ENCODE assay signal across 10 cellular contexts in the genomic region with DNA sequence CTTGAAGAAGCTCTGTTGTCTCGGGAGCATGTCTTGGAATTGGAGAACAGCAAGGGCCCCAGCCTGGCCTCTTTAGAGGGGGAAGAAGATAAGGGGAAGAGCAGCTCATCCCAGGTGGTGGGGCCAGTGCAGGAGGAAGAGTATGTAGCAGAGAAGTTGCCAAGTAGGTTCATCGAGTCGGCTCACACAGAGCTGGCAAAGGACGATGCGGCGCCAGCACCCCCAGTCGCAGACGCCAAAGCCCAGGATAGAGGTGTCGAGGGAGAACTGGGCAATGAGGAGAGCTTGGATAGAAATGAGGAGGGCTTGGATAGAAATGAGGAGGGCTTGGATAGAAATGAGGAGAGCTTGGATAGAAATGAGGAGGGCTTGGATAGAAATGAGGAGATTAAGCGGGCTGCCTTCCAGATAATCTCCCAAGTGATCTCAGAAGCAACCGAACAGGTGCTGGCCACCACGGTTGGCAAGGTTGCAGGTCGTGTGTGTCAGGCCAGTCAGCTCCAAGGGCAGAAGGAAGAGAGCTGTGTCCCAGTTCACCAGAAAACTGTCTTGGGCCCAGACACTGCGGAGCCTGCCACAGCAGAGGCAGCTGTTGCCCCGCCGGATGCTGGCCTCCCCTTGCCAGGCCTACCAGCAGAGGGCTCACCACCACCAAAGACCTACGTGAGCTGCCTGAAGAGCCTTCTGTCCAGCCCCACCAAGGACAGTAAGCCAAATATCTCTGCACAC. TPM values are rescaled to one million over a fixed set of nuclear protein-coding genes. Genes with fewer than 3 reads are reported as not detected.
DNase-seq lines count a peak whose midpoint lies in the region; ATAC-seq and TF ChIP-seq lines count a peak whose summit lies in the region.
"Had no signal": no experiment of that assay in that cellular context is flagged by ENCODE, and none has a peak within 500 bp of the region (broad histone marks: within the 10 kb centered on the region; RNA-seq: fewer than 3 reads in every experiment).

No MANE protein-coding gene starts in this region.

- H3K9me3 ChIP-seq in esophagus muscularis mucosa = no peaks in the 10 kb centered on the region

- CTCF ChIA-PET in activated CD4-positive, alpha-beta memory T cell treated with anti-CD3 and anti-CD28 coated beads for 36 hours (lab: Charles Lee) = interaction anchor here (1.5 kb wide), 2 partner anchors 20 to 23 kb away, joined by 3 to 4 read pairs; no protein-coding TSS in a partner anchor

- no peak for TF ChIP-seq POLR2A in esophagus muscularis mucosa (IDR thresholded peaks at IDR 0.05; ENCODE audit: low read depth)

- H3K4me3 Mint-ChIP-seq in activated CD4-positive, alpha-beta memory T cell treated with anti-CD3 and anti-CD28 coated beads for 36 hours = no peak overlapping the region

- POLR2A ChIA-PET in activated CD4-positive, alpha-beta memory T cell treated with anti-CD3 and anti-CD28 coated beads for 36 hours (lab: Charles Lee) = no interaction called here

- H3K4me3 ChIP-seq in esophagus muscularis mucosa (no peak overlapping the region), retinal pigment epithelial cell (ENCODE audit: low read length) (no peak overlapping the region)

- H3K4me1 Mint-ChIP-seq in activated CD4-positive, alpha-beta memory T cell treated with anti-CD3 and anti-CD28 coated beads for 36 hours (ENCODE audit: low read depth) = peaks cover 7% of the 10 kb centered on the region

- intact Hi-C loops in esophagus muscularis mucosa (cut with DNase I) = no loop called here
- intact Hi-C loops in activated CD4-positive, alpha-beta memory T cell treated with anti-CD3 and anti-CD28 coated beads for 36 hours (cut with micrococcal nuclease) = no loop called here

- DNase-seq in NCI-H146 (lab: John Stamatoyannopoulos, UW) (peak; percentile 13), NCI-H146 treated with DMSO at 0.1 percent for 48 hours (lab: John Stamatoyannopoulos, UW; ENCODE audit: unreplicated experiment) (no peak), NCI-H82 (lab: John Stamatoyannopoulos, UW) (peak; percentile 82), esophagus muscularis mucosa (ENCODE audit: extremely low spot score) (no peak), retinal pigment epithelial cell (ENCODE audit: low read depth) (no peak)
- no peak for DNase-seq in activated effector memory CD4-positive, alpha-beta T cell treated with Interleukin-2 at 50 U/mL for 16 hours
- DNase-seq in activated CD4-positive, alpha-beta memory T cell treated with anti-CD3 and anti-CD28 coated beads for 36 hours = no peak
- DNase-seq: central memory CD4-positive, alpha-beta T cell; HCEC 1CT had no signal

- 88% methylated on average over 17 of the region's 17 CpGs for WGBS in esophagus muscularis mucosa

- peak overlapping the region in 2 of 4 donors; percentile 8 to 12 for H3K27ac ChIP-seq in esophagus muscularis mucosa (replicated peaks in 1 of 4)

- no peak for ATAC-seq in GM18502 (IDR thresholded peaks at IDR 0.05; ENCODE audit: poor library complexity, unreplicated experiment)

- peaks cover 0 to 26% (median 10%) of the 10 kb centered on the region in 4 donors for H3K36me3 ChIP-seq in esophagus muscularis mucosa

- peak in 2 of 3 experiments; percentile 27 to 43 for TF ChIP-seq CTCF in esophagus muscularis mucosa (IDR thresholded peaks at IDR 0.05)
- peak; percentile 49 for TF ChIP-seq CTCF in retinal pigment epithelial cell (conservative IDR thresholded peaks at IDR 0.05; ENCODE audit: low read depth, low read length)

- H3K9me3 Mint-ChIP-seq in activated CD4-positive, alpha-beta memory T cell treated with anti-CD3 and anti-CD28 coated beads for 36 hours = no peaks in the 10 kb centered on the region

- H3K36me3 Mint-ChIP-seq in activated CD4-positive, alpha-beta memory T cell treated with anti-CD3 and anti-CD28 coated beads for 36 hours = peaks cover 3% of the 10 kb centered on the region

- no peaks in the 10 kb centered on the region for H3K27me3 Mint-ChIP-seq in activated CD4-positive, alpha-beta memory T cell treated with anti-CD3 and anti-CD28 coated beads for 36 hours

- no peak overlapping the region for H3K27ac Mint-ChIP-seq in activated CD4-positive, alpha-beta memory T cell treated with anti-CD3 and anti-CD28 coated beads for 36 hours

- H3K27me3 ChIP-seq in esophagus muscularis mucosa = no peaks in the 10 kb centered on the region

- H3K4me1 ChIP-seq in esophagus muscularis mucosa = peaks cover 74 to 94% (median 84%) of the 10 kb centered on the region in 4 donors

- no peak for TF ChIP-seq EP300 in esophagus muscularis mucosa (IDR thresholded peaks at IDR 0.05)

RNA-seq across cellular contexts. Expression of a gene that starts 21.2 kb away (rescaled TPM):
- total RNA-seq in esophagus muscularis mucosa = 100 to 1,000 TPM in 2 of 4 donors, 10 to 100 TPM in 2; 82.7 to 110 (median 104) TPM
- total RNA-seq in activated CD4-positive, alpha-beta memory T cell treated with anti-CD3 and anti-CD28 coated beads for 36 hours = 10 to 100 TPM; 24.5 to 30.8 TPM

Comparison
In these comparisons a context has a peak if more than half of its experiments do, and no peak if none do; other contexts are left out.
1. DNase-seq: peak in NCI-H146 (single experiment) and NCI-H82 (single experiment); none in NCI-H146 treated with DMSO at 0.1 percent for 48 hours (single experiment), esophagus muscularis mucosa (single experiment), retinal pigment epithelial cell (single experiment), activated effector memory CD4-positive, alpha-beta T cell treated with Interleukin-2 at 50 U/mL for 16 hours (single experiment) and activated CD4-positive, alpha-beta memory T cell treated with anti-CD3 and anti-CD28 coated beads for 36 hours (single experiment).